Comparison of ENCODE assay signal across 13 cellular contexts in genomic region chr10:34658934-34659333, GRCh38.
"Had no signal": no experiment of that assay in that cellular context is flagged by ENCODE, and none has a peak within 500 bp of the region (broad histone marks: within the 10 kb centered on the region; RNA-seq: fewer than 3 reads in every experiment).

No MANE protein-coding gene starts in this region.

- H3K4me3 ChIP-seq: coronary artery, esophagus muscularis mucosa, right atrium auricular region, sigmoid colon, skin epidermis had no signal

- H3K27ac ChIP-seq: coronary artery, esophagus muscularis mucosa, foreskin keratinocyte, neutrophil, right atrium auricular region, sigmoid colon, skin epidermis had no signal

- H3K9me3 Mint-ChIP-seq: naive thymus-derived CD8-positive, alpha-beta T cell; type B pancreatic cell had no signal

- ATAC-seq: foreskin keratinocyte; naive thymus-derived CD8-positive, alpha-beta T cell had no signal

- H3K36me3 Mint-ChIP-seq: naive thymus-derived CD8-positive, alpha-beta T cell had no signal

- H3K9me3 ChIP-seq: esophagus muscularis mucosa, neutrophil, right atrium auricular region, sigmoid colon had no signal

- H3K27me3 Mint-ChIP-seq: type B pancreatic cell had no signal

- H3K27me3 ChIP-seq: esophagus muscularis mucosa, foreskin keratinocyte, neutrophil, right atrium auricular region, sigmoid colon had no signal

- DNase-seq: effector CD4-positive, alpha-beta T cell; foreskin keratinocyte; mammary epithelial cell; naive thymus-derived CD8-positive, alpha-beta T cell; sigmoid colon; stimulated activated CD4-positive, alpha-beta T cell treated with anti-CD3 and anti-CD28 coated beads, Interleukin-12 subunit alpha, Interleukin-12 subunit beta, amount 100 ng/mL, for 4 hours; stimulated activated naive CD4-positive, alpha-beta T cell treated with Interleukin-2 at 50 U/mL for 16 hours had no signal

- H3K4me3 Mint-ChIP-seq: naive thymus-derived CD8-positive, alpha-beta T cell; type B pancreatic cell had no signal

- H3K27ac Mint-ChIP-seq: naive thymus-derived CD8-positive, alpha-beta T cell; type B pancreatic cell had no signal

- H3K36me3 ChIP-seq: esophagus muscularis mucosa, neutrophil, right atrium auricular region, sigmoid colon had no signal
